ENCODE assay signal across 10 cellular contexts in genomic region chr11:134047586-134047999, GRCh38. TPM values are rescaled to one million over a fixed set of nuclear protein-coding genes. Genes with fewer than 3 reads are reported as not detected.
DNase-seq lines count a peak whose midpoint lies in the region; ATAC-seq and TF ChIP-seq lines count a peak whose summit lies in the region.
"Had no signal": no experiment of that assay in that cellular context is flagged by ENCODE, and none has a peak within 500 bp of the region (broad histone marks: within the 10 kb centered on the region; RNA-seq: fewer than 3 reads in every experiment).

No MANE protein-coding gene starts in this region.

- no peak overlapping the region; the same call in 1 of the 2 replicates for H3K4me2 ChIP-seq in HCT116 (ENCODE audit: low read length)

- no peaks in the 10 kb centered on the region for H3K9me2 ChIP-seq in HCT116 (ENCODE audit: insufficient read depth)

- H3K27me3 ChIP-seq in HCT116 (ENCODE audit: insufficient read depth, low read length) (0 out of 2 replicates have a peak, but pooled peaks cover 7% of the 10 kb centered on the region), suprapubic skin (peaks cover 7% of the 10 kb centered on the region)
- H3K27me3 ChIP-seq in effector memory CD4-positive, alpha-beta T cell (replicated peaks; ENCODE audit: control insufficient read depth, insufficient read depth, low read length, poor library complexity, severe bottlenecking) = no peaks in the 10 kb centered on the region

- DNase-seq in HCT116 (ENCODE audit: low read depth, low spot score) (no peak), astrocyte of the hippocampus (ENCODE audit: low read depth, low spot score) (peak; percentile 65), iPS-NIHi11 (ENCODE audit: low spot score) (peak; percentile 33), suprapubic skin (ENCODE audit: low spot score in 2 of 2) (peak; percentile 93 to 94), Kasumi-1 (lab: John Stamatoyannopoulos, UW) (no peak), COLO829 (ENCODE audit: low spot score) (no peak)
- no peak for DNase-seq in effector memory CD4-positive, alpha-beta T cell
- DNase-seq: NCI-H1930, WERI-Rb-1 had no signal

- H3K36me3 ChIP-seq in HCT116 (ENCODE audit: control insufficient read depth in 1 of 2, insufficient read depth in 2 of 2, low read length in 2 of 2) (no peaks in the 10 kb centered on the region), suprapubic skin (no peaks in the 10 kb centered on the region)
- H3K36me3 ChIP-seq in effector memory CD4-positive, alpha-beta T cell (ENCODE audit: control insufficient read depth, insufficient read depth, low read length) = no peaks in the 10 kb centered on the region
- H3K36me3 ChIP-seq: WERI-Rb-1 had no signal

- TF ChIP-seq EP300 in suprapubic skin (IDR thresholded peaks at IDR 0.05) = no peak

- CTCF ChIA-PET in HCT116 (lab: Charles Lee) = interaction anchor here (1.0 kb wide), 1 partner anchor 120 kb away, joined by 3 read pairs; no protein-coding TSS in a partner anchor

- TF ChIP-seq CTCF in HCT116 (IDR thresholded peaks at IDR 0.05 in 2 of 3, conservative IDR thresholded peaks at IDR 0.05 in 1 of 3; ENCODE audit: borderline replicate concordance in 1 of 3, insufficient read depth in 1 of 3, low read depth in 2 of 3, low read length in 2 of 3) (no peak), suprapubic skin (IDR thresholded peaks at IDR 0.05) (no peak)

- RAD21 ChIA-PET in HCT116 (lab: Charles Lee; ENCODE audit: low non-redundant PET in 1 of 2, low total read pairs in 2 of 2, uncharacterized antibody in 2 of 2, unreplicated experiment in 2 of 2) = no interaction called here

- no peaks in the 10 kb centered on the region for H4K20me1 ChIP-seq in HCT116 (ENCODE audit: insufficient read depth)

- TF ChIP-seq POLR2A in HCT116 (IDR thresholded peaks at IDR 0.05; ENCODE audit: borderline replicate concordance, extremely low read depth, insufficient read depth, insufficient read length) = no peak
- TF ChIP-seq POLR2A in suprapubic skin (IDR thresholded peaks at IDR 0.05) = no peak

- H3K27ac ChIP-seq in HCT116 (ENCODE audit: low read depth, low read length) = no peak overlapping the region
- H3K27ac ChIP-seq in suprapubic skin = peak overlapping the region; percentile 52
- no peak overlapping the region for H3K27ac ChIP-seq in effector memory CD4-positive, alpha-beta T cell (ENCODE audit: insufficient read depth, low read length, poor library complexity, severe bottlenecking)
- H3K27ac ChIP-seq: WERI-Rb-1 had no signal

- intact Hi-C loops in HCT116 (cut with micrococcal nuclease) = no loop called here

- no peak overlapping the region for H3K9ac ChIP-seq in HCT116 (ENCODE audit: low read length)

- H3K4me1 ChIP-seq in HCT116 (ENCODE audit: control insufficient read depth in 1 of 2, insufficient read depth in 2 of 2, low read length in 2 of 2) (peaks cover 0 to 8% of the 10 kb centered on the region in 2 experiments; a peak in 1 of 4 replicates), suprapubic skin (peaks cover 52% of the 10 kb centered on the region)
- peaks cover 3% of the 10 kb centered on the region for H3K4me1 ChIP-seq in effector memory CD4-positive, alpha-beta T cell (ENCODE audit: control insufficient read depth, insufficient read depth, low read length, poor library complexity, severe bottlenecking)

- H2AFZ ChIP-seq in HCT116 (ENCODE audit: low read depth, low read length, poor library complexity, severe bottlenecking) = peak overlapping the region; percentile 74

- peak; percentile 26; the same call in 1 of the 2 replicates for ATAC-seq in HCT116
- no peak for ATAC-seq in HG03432 (IDR thresholded peaks at IDR 0.05; ENCODE audit: unreplicated experiment)

- no TSS peak for BruUV-seq in HCT116 (replicated peaks; lab: Mats Ljungman, UMichigan)

- H3K4me3 ChIP-seq in HCT116 (replicated peaks in 1 of 2; ENCODE audit: low read depth in 1 of 2, low read length in 2 of 2) = no peak overlapping the region
- H3K4me3 ChIP-seq in suprapubic skin = peak overlapping the region; percentile 3
- H3K4me3 ChIP-seq in effector memory CD4-positive, alpha-beta T cell (ENCODE audit: insufficient read depth, low read depth, low read length, poor library complexity, severe bottlenecking) = no peak overlapping the region

- H3K9me3 ChIP-seq in HCT116 (ENCODE audit: control insufficient read depth in 1 of 2, insufficient read depth in 1 of 2, low read depth in 1 of 2, low read length in 2 of 2) = no peaks in the 10 kb centered on the region
- H3K9me3 ChIP-seq in suprapubic skin = no peaks in the 10 kb centered on the region
- H3K9me3 ChIP-seq in effector memory CD4-positive, alpha-beta T cell (ENCODE audit: control insufficient read depth, low read length) = no peaks in the 10 kb centered on the region

- no peaks in the 10 kb centered on the region for H3K79me2 ChIP-seq in HCT116 (ENCODE audit: insufficient read depth, low read length)

- TF ChIP-seq RAD21 in HCT116 (IDR thresholded peaks at IDR 0.05; ENCODE audit: low read depth) = no peak

- 23% methylated on average over 10 of the region's 11 CpGs for WGBS in suprapubic skin

- POLR2A ChIA-PET in HCT116 (lab: Charles Lee) = no interaction called here

TF ChIP-seq in HCT116, 20 proteins besides CTCF, POLR2A, EP300 and RAD21:
- TF ChIP-seq ELF1 (IDR thresholded peaks at IDR 0.05; ENCODE audit: borderline replicate concordance, low read depth) = no peak
- no peak for TF ChIP-seq SIN3A (IDR thresholded peaks at IDR 0.05; ENCODE audit: low read depth)
- no peak for TF ChIP-seq ZFX (IDR thresholded peaks at IDR 0.05)
- TF ChIP-seq EGR1 (IDR thresholded peaks at IDR 0.05; ENCODE audit: low read depth) = no peak
- no peak for TF ChIP-seq POLR2AphosphoS5 (IDR thresholded peaks at IDR 0.05; ENCODE audit: low read depth, low read length)
- no peak for TF ChIP-seq ATF3 (IDR thresholded peaks at IDR 0.05)
- no peak for TF ChIP-seq JUND (IDR thresholded peaks at IDR 0.05)
- TF ChIP-seq SP1 (IDR thresholded peaks at IDR 0.05; ENCODE audit: low read depth) = no peak
- TF ChIP-seq YY1 (IDR thresholded peaks at IDR 0.05; ENCODE audit: extremely low read depth, insufficient replicate concordance, low read depth, low read length) = no peak
- TF ChIP-seq CEBPB (IDR thresholded peaks at IDR 0.05; ENCODE audit: low read depth) = no peak
- no peak for TF ChIP-seq REST (IDR thresholded peaks at IDR 0.05; ENCODE audit: low read depth)
- TF ChIP-seq ZBTB33 (IDR thresholded peaks at IDR 0.05; ENCODE audit: extremely low read depth, insufficient replicate concordance, low read length) = no peak

RNA-seq across cellular contexts. Expression of gene JAM3, which starts 21.3 kb away (rescaled TPM):
- total RNA-seq in HCT116 (2021; ENCODE audit: unreplicated experiment) (0.25 TPM), suprapubic skin (10 to 100 TPM; 10.9 to 14.7 (median 12.1) TPM)
- 0.15 and 0.42 TPM in 2 replicates for polyA plus RNA-seq in HCT116 (2012)

Comparison
In these comparisons a context has a peak if more than half of its experiments do, and no peak if none do; other contexts are left out.
1. DNase-seq: peak in astrocyte of the hippocampus (single experiment), iPS-NIHi11 (single experiment) and suprapubic skin (2 of 2); none in HCT116 (single experiment), Kasumi-1 (0 of 2), COLO829 (single experiment) and effector memory CD4-positive, alpha-beta T cell (0 of 3).